8 cellular contexts compared by ENCODE assay signal in the genomic region with DNA sequence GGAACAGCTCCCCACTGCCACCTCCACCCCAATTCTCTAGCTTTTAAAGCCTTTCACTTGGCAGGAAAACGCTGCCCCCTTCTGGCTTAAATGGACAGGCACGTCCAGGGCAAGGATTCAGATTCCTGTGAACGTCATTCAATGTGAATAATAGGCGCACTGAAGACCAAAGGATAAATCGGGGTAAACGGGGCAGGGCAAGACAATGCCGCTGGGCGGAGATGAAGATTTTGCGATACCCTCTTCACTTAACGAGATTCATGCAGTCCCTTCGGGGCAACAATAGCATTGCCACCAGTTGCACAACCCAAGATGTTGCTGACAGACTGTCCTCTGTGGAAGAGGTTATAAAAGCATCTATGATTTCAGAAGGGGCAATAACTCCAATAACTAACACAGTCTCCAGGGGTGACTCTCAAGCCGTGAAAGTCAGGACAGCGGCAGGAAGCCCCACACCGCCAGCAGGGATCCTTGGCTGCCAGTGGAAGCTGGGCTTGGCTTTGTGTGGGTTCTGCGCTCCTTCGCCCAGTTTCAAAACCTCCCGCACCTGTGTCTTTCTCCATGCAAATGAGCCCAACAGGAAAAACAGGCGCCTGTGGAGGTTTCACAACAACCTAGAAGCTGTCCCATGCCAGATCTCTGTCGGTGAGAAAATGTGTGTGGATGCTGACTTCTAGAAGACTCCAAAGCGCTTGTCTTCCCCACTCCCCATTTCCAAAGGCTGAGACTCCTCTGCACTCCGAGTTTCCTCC.
DNase-seq lines count a peak whose midpoint lies in the region; TF ChIP-seq lines count a peak whose summit lies in the region.

No MANE protein-coding gene starts in this region.

- DNase-seq in 8988T (peak; percentile 66), GM04504 (ENCODE audit: low read depth) (peak; percentile 54), NCI-H748 treated with DMSO at 0.1 percent for 48 hours (lab: John Stamatoyannopoulos, UW) (peak; percentile 8), choroid plexus epithelial cell (ENCODE audit: low read depth) (peak; percentile 80), mesenteric fat pad (ENCODE audit: low spot score) (peak; percentile 82), KG1 (lab: John Stamatoyannopoulos, UW) (no peak), GDM1 (lab: John Stamatoyannopoulos, UW) (no peak)
- no peak for DNase-seq in stimulated activated naive CD4-positive, alpha-beta T cell (lab: John Stamatoyannopoulos, UW)

- no peak overlapping the region for H3K4me3 ChIP-seq in choroid plexus epithelial cell (ENCODE audit: low read depth, low read length)

- peak; percentile 94 for TF ChIP-seq CTCF in choroid plexus epithelial cell (conservative IDR thresholded peaks at IDR 0.05; ENCODE audit: low read depth, low read length)

Comparison
In these comparisons a context has a peak if more than half of its experiments do, and no peak if none do; other contexts are left out.
1. DNase-seq: peak in 8988T (single experiment), GM04504 (single experiment), NCI-H748 treated with DMSO at 0.1 percent for 48 hours (single experiment), choroid plexus epithelial cell (single experiment) and mesenteric fat pad (single experiment); none in stimulated activated naive CD4-positive, alpha-beta T cell (0 of 6), KG1 (single experiment) and GDM1 (single experiment).